ENCODE assay signal across 1 cellular context in genomic region chr9:128657344-128657704, GRCh38.
TF ChIP-seq lines count a peak whose summit lies in the region.

No MANE protein-coding gene starts in this region.

TF ChIP-seq in HCT116, 20 proteins besides CTCF, POLR2A, EP300 and RAD21 (continued from another document):
- no peak for TF ChIP-seq REST (IDR thresholded peaks at IDR 0.05; ENCODE audit: low read depth)
- no peak for TF ChIP-seq ELF1 (IDR thresholded peaks at IDR 0.05; ENCODE audit: borderline replicate concordance, low read depth)
- TF ChIP-seq POLR2AphosphoS5 (IDR thresholded peaks at IDR 0.05; ENCODE audit: low read depth, low read length): no peak
TF ChIP-seq in HCT116: peak in this region for 0.
